ENCODE assay signal across 1 cellular context in the genomic region with DNA sequence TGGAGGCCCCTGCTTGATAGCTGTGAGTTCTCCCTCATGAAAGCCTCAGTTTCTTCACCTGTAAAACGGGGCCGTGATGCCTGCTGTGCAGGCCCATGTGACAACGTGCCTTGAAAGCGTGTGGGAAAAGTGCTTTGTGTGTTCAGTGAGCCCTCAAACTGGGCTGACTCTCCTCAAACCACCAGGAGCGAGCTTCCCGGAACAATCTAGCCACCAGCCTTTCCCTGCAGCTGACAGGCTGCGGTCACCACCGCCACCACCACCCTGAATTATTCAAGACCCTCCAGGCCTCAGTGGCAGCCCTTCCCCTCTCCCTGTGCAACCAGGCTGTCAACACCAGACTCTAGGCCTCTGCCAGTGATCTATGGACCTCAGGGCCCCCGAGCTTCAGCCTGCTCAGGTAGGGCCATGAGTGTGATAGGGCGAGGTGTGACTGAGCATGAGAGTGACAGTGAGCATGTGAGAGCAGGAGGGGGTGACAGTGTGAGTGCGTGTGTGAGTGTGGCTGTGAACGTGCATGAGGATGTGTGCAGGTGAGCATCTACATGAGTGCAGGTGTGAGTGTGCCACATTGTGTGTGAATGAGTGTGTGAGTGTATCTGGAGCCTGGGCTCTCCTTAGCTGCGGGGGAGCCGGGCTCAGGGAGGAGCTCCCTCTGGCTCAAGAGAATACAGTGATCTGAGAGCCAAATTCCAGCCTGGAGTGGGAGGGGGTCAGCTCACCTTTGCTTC.
TF ChIP-seq lines count a peak whose summit lies in the region.

No MANE protein-coding gene starts in this region.

TF ChIP-seq in HepG2, 621 proteins besides CTCF, POLR2A, EP300 and RAD21 (continued from another document and continues in another):
- TF ChIP-seq, protein P1, sequence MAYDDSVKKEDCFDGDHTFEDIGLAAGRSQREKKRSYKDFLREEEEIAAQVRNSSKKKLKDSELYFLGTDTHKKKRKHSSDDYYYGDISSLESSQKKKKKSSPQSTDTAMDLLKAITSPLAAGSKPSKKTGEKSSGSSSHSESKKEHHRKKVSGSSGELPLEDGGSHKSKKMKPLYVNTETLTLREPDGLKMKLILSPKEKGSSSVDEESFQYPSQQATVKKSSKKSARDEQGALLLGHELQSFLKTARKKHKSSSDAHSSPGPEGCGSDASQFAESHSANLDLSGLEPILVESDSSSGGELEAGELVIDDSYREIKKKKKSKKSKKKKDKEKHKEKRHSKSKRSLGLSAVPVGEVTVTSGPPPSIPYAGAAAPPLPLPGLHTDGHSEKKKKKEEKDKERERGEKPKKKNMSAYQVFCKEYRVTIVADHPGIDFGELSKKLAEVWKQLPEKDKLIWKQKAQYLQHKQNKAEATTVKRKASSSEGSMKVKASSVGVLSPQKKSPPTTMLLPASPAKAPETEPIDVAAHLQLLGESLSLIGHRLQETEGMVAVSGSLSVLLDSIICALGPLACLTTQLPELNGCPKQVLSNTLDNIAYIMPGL (CRISPR knock-in tag; IDR thresholded peaks at IDR 0.05; ENCODE audit: borderline replicate concordance in 1 of 2, low read depth in 1 of 2): peak; percentile 23 to 56; a peak in 1 of 4 replicates
- peak; percentile 74; the same call in 1 of the 2 replicates for TF ChIP-seq TFDP1 (CRISPR knock-in tag; IDR thresholded peaks at IDR 0.05; ENCODE audit: borderline replicate concordance)
- peak; percentile 84 for TF ChIP-seq ZFP91 (CRISPR knock-in tag; IDR thresholded peaks at IDR 0.05; ENCODE audit: borderline replicate concordance)
- TF ChIP-seq GATAD2A (CRISPR knock-in tag; IDR thresholded peaks at IDR 0.05): peak; percentile 71
- no peak for TF ChIP-seq MLLT10 (CRISPR knock-in tag; IDR thresholded peaks at IDR 0.05)
- 0 out of 2 replicates have a peak, but pooled peaks have one; percentile 62 for TF ChIP-seq ZNF761 (CRISPR knock-in tag; conservative IDR thresholded peaks at IDR 0.05)
- TF ChIP-seq SKIL (CRISPR knock-in tag; IDR thresholded peaks at IDR 0.05; ENCODE audit: borderline replicate concordance): peak; percentile 59; the same call in 1 of the 2 replicates
- TF ChIP-seq, protein P2, sequence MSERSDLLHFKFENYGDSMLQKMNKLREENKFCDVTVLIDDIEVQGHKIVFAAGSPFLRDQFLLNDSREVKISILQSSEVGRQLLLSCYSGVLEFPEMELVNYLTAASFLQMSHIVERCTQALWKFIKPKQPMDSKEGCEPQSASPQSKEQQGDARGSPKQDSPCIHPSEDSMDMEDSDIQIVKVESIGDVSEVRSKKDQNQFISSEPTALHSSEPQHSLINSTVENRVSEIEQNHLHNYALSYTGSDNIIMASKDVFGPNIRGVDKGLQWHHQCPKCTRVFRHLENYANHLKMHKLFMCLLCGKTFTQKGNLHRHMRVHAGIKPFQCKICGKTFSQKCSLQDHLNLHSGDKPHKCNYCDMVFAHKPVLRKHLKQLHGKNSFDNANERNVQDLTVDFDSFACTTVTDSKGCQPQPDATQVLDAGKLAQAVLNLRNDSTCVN (CRISPR knock-in tag; IDR thresholded peaks at IDR 0.05; ENCODE audit: borderline replicate concordance): peak; percentile 25; the same call in 1 of the 2 replicates
- peak; percentile 29; the same call in 1 of the 2 replicates for TF ChIP-seq ZMAT3 (CRISPR knock-in tag; conservative IDR thresholded peaks at IDR 0.05)
- no peak for TF ChIP-seq PCBP1 (IDR thresholded peaks at IDR 0.05; ENCODE audit: borderline replicate concordance, low read depth, low read length)
- TF ChIP-seq, protein P3, sequence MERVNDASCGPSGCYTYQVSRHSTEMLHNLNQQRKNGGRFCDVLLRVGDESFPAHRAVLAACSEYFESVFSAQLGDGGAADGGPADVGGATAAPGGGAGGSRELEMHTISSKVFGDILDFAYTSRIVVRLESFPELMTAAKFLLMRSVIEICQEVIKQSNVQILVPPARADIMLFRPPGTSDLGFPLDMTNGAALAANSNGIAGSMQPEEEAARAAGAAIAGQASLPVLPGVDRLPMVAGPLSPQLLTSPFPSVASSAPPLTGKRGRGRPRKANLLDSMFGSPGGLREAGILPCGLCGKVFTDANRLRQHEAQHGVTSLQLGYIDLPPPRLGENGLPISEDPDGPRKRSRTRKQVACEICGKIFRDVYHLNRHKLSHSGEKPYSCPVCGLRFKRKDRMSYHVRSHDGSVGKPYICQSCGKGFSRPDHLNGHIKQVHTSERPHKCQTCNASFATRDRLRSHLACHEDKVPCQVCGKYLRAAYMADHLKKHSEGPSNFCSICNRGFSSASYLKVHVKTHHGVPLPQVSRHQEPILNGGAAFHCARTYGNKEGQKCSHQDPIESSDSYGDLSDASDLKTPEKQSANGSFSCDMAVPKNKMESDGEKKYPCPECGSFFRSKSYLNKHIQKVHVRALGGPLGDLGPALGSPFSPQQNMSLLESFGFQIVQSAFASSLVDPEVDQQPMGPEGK (CRISPR knock-in tag; IDR thresholded peaks at IDR 0.05): peak; percentile 66
- peak; percentile 57; the same call in 1 of the 2 replicates for TF ChIP-seq THAP9 (CRISPR knock-in tag; IDR thresholded peaks at IDR 0.05; ENCODE audit: borderline replicate concordance)
- TF ChIP-seq, protein P4, sequence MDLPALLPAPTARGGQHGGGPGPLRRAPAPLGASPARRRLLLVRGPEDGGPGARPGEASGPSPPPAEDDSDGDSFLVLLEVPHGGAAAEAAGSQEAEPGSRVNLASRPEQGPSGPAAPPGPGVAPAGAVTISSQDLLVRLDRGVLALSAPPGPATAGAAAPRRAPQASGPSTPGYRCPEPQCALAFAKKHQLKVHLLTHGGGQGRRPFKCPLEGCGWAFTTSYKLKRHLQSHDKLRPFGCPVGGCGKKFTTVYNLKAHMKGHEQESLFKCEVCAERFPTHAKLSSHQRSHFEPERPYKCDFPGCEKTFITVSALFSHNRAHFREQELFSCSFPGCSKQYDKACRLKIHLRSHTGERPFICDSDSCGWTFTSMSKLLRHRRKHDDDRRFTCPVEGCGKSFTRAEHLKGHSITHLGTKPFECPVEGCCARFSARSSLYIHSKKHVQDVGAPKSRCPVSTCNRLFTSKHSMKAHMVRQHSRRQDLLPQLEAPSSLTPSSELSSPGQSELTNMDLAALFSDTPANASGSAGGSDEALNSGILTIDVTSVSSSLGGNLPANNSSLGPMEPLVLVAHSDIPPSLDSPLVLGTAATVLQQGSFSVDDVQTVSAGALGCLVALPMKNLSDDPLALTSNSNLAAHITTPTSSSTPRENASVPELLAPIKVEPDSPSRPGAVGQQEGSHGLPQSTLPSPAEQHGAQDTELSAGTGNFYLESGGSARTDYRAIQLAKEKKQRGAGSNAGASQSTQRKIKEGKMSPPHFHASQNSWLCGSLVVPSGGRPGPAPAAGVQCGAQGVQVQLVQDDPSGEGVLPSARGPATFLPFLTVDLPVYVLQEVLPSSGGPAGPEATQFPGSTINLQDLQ (CRISPR knock-in tag; IDR thresholded peaks at IDR 0.05): peak; percentile 65; the same call in 1 of the 2 replicates
- no peak for TF ChIP-seq ZNF333 (CRISPR knock-in tag; IDR thresholded peaks at IDR 0.05; ENCODE audit: borderline replicate concordance)
- TF ChIP-seq ZNF605 (CRISPR knock-in tag; IDR thresholded peaks at IDR 0.05): 0 out of 2 replicates have a peak, but pooled peaks have one; percentile 72
- TF ChIP-seq, protein P5, sequence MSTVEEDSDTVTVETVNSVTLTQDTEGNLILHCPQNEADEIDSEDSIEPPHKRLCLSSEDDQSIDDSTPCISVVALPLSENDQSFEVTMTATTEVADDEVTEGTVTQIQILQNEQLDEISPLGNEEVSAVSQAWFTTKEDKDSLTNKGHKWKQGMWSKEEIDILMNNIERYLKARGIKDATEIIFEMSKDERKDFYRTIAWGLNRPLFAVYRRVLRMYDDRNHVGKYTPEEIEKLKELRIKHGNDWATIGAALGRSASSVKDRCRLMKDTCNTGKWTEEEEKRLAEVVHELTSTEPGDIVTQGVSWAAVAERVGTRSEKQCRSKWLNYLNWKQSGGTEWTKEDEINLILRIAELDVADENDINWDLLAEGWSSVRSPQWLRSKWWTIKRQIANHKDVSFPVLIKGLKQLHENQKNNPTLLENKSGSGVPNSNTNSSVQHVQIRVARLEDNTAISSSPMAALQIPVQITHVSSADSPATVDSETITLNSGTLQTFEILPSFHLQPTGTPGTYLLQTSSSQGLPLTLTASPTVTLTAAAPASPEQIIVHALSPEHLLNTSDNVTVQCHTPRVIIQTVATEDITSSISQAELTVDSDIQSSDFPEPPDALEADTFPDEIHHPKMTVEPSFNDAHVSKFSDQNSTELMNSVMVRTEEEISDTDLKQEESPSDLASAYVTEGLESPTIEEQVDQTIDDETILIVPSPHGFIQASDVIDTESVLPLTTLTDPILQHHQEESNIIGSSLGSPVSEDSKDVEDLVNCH (CRISPR knock-in tag; IDR thresholded peaks at IDR 0.05): no peak
- TF ChIP-seq YEATS2 (CRISPR knock-in tag; IDR thresholded peaks at IDR 0.05; ENCODE audit: borderline replicate concordance): peak; percentile 32; the same call in 1 of the 2 replicates
- 0 out of 2 replicates have a peak, but pooled peaks have one; percentile 28 for TF ChIP-seq ESRRA (CRISPR knock-in tag; IDR thresholded peaks at IDR 0.05; ENCODE audit: low read depth)
- TF ChIP-seq, protein P6, sequence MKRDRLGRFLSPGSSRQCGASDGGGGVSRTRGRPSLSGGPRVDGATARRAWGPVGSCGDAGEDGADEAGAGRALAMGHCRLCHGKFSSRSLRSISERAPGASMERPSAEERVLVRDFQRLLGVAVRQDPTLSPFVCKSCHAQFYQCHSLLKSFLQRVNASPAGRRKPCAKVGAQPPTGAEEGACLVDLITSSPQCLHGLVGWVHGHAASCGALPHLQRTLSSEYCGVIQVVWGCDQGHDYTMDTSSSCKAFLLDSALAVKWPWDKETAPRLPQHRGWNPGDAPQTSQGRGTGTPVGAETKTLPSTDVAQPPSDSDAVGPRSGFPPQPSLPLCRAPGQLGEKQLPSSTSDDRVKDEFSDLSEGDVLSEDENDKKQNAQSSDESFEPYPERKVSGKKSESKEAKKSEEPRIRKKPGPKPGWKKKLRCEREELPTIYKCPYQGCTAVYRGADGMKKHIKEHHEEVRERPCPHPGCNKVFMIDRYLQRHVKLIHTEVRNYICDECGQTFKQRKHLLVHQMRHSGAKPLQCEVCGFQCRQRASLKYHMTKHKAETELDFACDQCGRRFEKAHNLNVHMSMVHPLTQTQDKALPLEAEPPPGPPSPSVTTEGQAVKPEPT (CRISPR knock-in tag; IDR thresholded peaks at IDR 0.05; ENCODE audit: low read depth): peak; percentile 44; the same call in 1 of the 2 replicates
- TF ChIP-seq HNF4A (CRISPR knock-in tag; IDR thresholded peaks at IDR 0.05): peak; percentile 92
- 0 out of 2 replicates have a peak, but pooled peaks have one; percentile 20 for TF ChIP-seq SMAD1 (CRISPR knock-in tag; IDR thresholded peaks at IDR 0.05; ENCODE audit: borderline replicate concordance, low read depth)
- TF ChIP-seq ZNF644 (CRISPR knock-in tag; IDR thresholded peaks at IDR 0.05; ENCODE audit: low read depth): peak; percentile 57
